16 cellular contexts compared by ENCODE assay signal in genomic region chr12:28937196-28937595, GRCh38.
DNase-seq lines count a peak whose midpoint lies in the region; ATAC-seq and TF ChIP-seq lines count a peak whose summit lies in the region.
"Had no signal": no experiment of that assay in that cellular context is flagged by ENCODE, and none has a peak within 500 bp of the region (broad histone marks: within the 10 kb centered on the region; RNA-seq: fewer than 3 reads in every experiment).

No MANE protein-coding gene starts in this region.

- H3K4me3 ChIP-seq in fibroblast of pulmonary artery (replicated peaks; ENCODE audit: low read depth, low read length) = no peak overlapping the region
- H3K4me3 ChIP-seq in retinal pigment epithelial cell (ENCODE audit: low read length) = no peak overlapping the region
- H3K4me3 ChIP-seq: adrenal gland, left lung, psoas muscle, SJCRH30 had no signal

- H3K36me3 Mint-ChIP-seq in activated T-cell treated with anti-CD3 and anti-CD28 coated beads, Interleukin-2, amount 50 U/mL, for 4 hours (ENCODE audit: insufficient read depth) = no peaks in the 10 kb centered on the region
- H3K36me3 Mint-ChIP-seq: naive B cell had no signal

- no peaks in the 10 kb centered on the region for H3K4me1 Mint-ChIP-seq in activated T-cell treated with anti-CD3 and anti-CD28 coated beads, Interleukin-2, amount 50 U/mL, for 4 hours (ENCODE audit: low read depth)
- H3K4me1 Mint-ChIP-seq: naive B cell had no signal

- H3K9me3 Mint-ChIP-seq in activated T-cell treated with anti-CD3 and anti-CD28 coated beads, Interleukin-2, amount 50 U/mL, for 4 hours = no peaks in the 10 kb centered on the region
- H3K9me3 Mint-ChIP-seq: activated T-helper 1 cell treated with anti-CD3 and anti-CD28 coated beads, Interleukin-12 subunit alpha, Interleukin-12 subunit beta, Interleukin-2, Interleukin-4 antibody, amounts not matched to agents 30 ng/mL and 10 ng/mL and 1 ng/mL, durations not matched to agents 14 hours and 24 hours and 36 hours had no signal

- no peak for ATAC-seq in activated T-cell treated with anti-CD3 and anti-CD28 coated beads, Interleukin-2, amount 50 U/mL, for 4 hours
- no peak for ATAC-seq in GM19455 (IDR thresholded peaks at IDR 0.05; ENCODE audit: unreplicated experiment)
- ATAC-seq: left lung, psoas muscle had no signal

- no peaks in the 10 kb centered on the region for H3K27me3 Mint-ChIP-seq in activated T-cell treated with anti-CD3 and anti-CD28 coated beads, Interleukin-2, amount 50 U/mL, for 4 hours (ENCODE audit: low read depth)

- no peak overlapping the region for H3K4me3 Mint-ChIP-seq in activated T-cell treated with anti-CD3 and anti-CD28 coated beads, Interleukin-2, amount 50 U/mL, for 4 hours
- H3K4me3 Mint-ChIP-seq: activated T-helper 1 cell treated with anti-CD3 and anti-CD28 coated beads, Interleukin-12 subunit alpha, Interleukin-12 subunit beta, Interleukin-2, Interleukin-4 antibody, amounts not matched to agents 30 ng/mL and 10 ng/mL and 1 ng/mL, durations not matched to agents 14 hours and 24 hours and 36 hours; HFFc6; naive B cell had no signal

- TF ChIP-seq CTCF in fibroblast of pulmonary artery (IDR thresholded peaks at IDR 0.05; ENCODE audit: low read length, missing control alignments) = no peak
- TF ChIP-seq CTCF in retinal pigment epithelial cell (conservative IDR thresholded peaks at IDR 0.05; ENCODE audit: low read depth, low read length) = no peak

- DNase-seq in HS-27A (ENCODE audit: low read depth) (peak; percentile 65), T1000 (lab: John Stamatoyannopoulos, UW) (peak; percentile 11), fibroblast of pulmonary artery (ENCODE audit: low read depth) (peak; percentile 39), retinal pigment epithelial cell (ENCODE audit: low read depth) (peak; percentile 36), NCI-H1417 treated with DMSO at 0.1 percent for 48 hours (lab: John Stamatoyannopoulos, UW) (no peak)
- DNase-seq in activated T-cell treated with anti-CD3 and anti-CD28 coated beads, Interleukin-2, amount 50 U/mL, for 4 hours = no peak
- DNase-seq: activated CD4-positive, alpha-beta T cell treated with anti-CD3 and anti-CD28 coated beads, Interleukin-2, amount 50 U/mL, for 48 hours; adrenal gland; HFFc6; left lung; naive B cell; NCI-H187 treated with DMSO at 0.1 percent for 48 hours; psoas muscle had no signal

Comparison
In these comparisons a context has a peak if more than half of its experiments do, and no peak if none do; other contexts are left out.
1. DNase-seq: peak in HS-27A (single experiment), T1000 (single experiment), fibroblast of pulmonary artery (single experiment) and retinal pigment epithelial cell (single experiment); none in activated T-cell treated with anti-CD3 and anti-CD28 coated beads, Interleukin-2, amount 50 U/mL, for 4 hours (single experiment) and NCI-H1417 treated with DMSO at 0.1 percent for 48 hours (single experiment).